ENCODE assay signal across 31 cellular contexts in genomic region chr12:131596115-131596514, GRCh38.
DNase-seq lines count a peak whose midpoint lies in the region; ATAC-seq and TF ChIP-seq lines count a peak whose summit lies in the region.
"Had no signal": no experiment of that assay in that cellular context is flagged by ENCODE, and none has a peak within 500 bp of the region (broad histone marks: within the 10 kb centered on the region; RNA-seq: fewer than 3 reads in every experiment).

No MANE protein-coding gene starts in this region.

- no peak for ATAC-seq in HG02610 (IDR thresholded peaks at IDR 0.05; ENCODE audit: unreplicated experiment)
- ATAC-seq: A549; CD8-positive, alpha-beta T cell had no signal

- no peaks in the 10 kb centered on the region for H3K4me1 ChIP-seq in osteoblast (ENCODE audit: insufficient read depth, low read length)
- H3K4me1 ChIP-seq in prostate gland (replicated peaks), result no peaks in the 10 kb centered on the region
- H3K4me1 ChIP-seq: A549, BE2C, Caco-2 had no signal

- TF ChIP-seq POLR2A in prostate gland (IDR thresholded peaks at IDR 0.05), result no peak

- no peak overlapping the region for H3K27ac Mint-ChIP-seq in chondrocyte (ENCODE audit: unreplicated experiment)
- H3K27ac Mint-ChIP-seq: B cell; CD14-positive monocyte; CD4-positive, alpha-beta T cell; CD8-positive, alpha-beta T cell had no signal

- TF ChIP-seq CTCF in chondrocyte (IDR thresholded peaks at IDR 0.05) (no peak), osteoblast (IDR thresholded peaks at IDR 0.05; ENCODE audit: extremely low read depth, low read depth, low read length) (no peak), prostate gland (IDR thresholded peaks at IDR 0.05) (no peak)

- no peaks in the 10 kb centered on the region for H3K79me2 ChIP-seq in osteoblast (ENCODE audit: insufficient read depth, low read length)

- no peak overlapping the region for H3K27ac ChIP-seq in osteoblast (ENCODE audit: low read depth, low read length)
- H3K27ac ChIP-seq in prostate gland, result no peak overlapping the region
- H3K27ac ChIP-seq: 22Rv1; A549; BLaER1; BLaER1 treated with 17β-estradiol and CSF1 and Interleukin-3, amounts not matched to agents 10 nM and 100 nM; C4-2B had no signal

- H3K27me3 ChIP-seq in osteoblast (ENCODE audit: insufficient read depth, low read length), result no peaks in the 10 kb centered on the region
- no peaks in the 10 kb centered on the region for H3K27me3 ChIP-seq in prostate gland (replicated peaks; ENCODE audit: insufficient read depth)
- H3K27me3 ChIP-seq: BE2C; BLaER1; BLaER1 treated with 17β-estradiol and CSF1 and Interleukin-3, amounts not matched to agents 10 nM and 100 nM had no signal

- DNase-seq in chondrocyte (ENCODE audit: low spot score) (peak; percentile 52), osteoblast (ENCODE audit: insufficient read length, low spot score, missing footprints) (peak; percentile 29), prostate gland (ENCODE audit: low spot score) (no peak)
- DNase-seq: 8988T; ACHN; AML-193; BE2C; C1 segment of cervical spinal cord; Caco-2; Calu3; CD4-positive, alpha-beta memory T cell; CD4-positive, alpha-beta T cell; CD4-positive, CD25-positive, alpha-beta regulatory T cell; CD8-positive, alpha-beta memory T cell; CD8-positive, alpha-beta T cell; COR-L47; DMS 273 treated with DMSO at 0.1 percent for 48 hours; DMS153; DMS53; DMS79; DMS79 treated with DMSO at 0.1 percent for 48 hours; DND-41; EL had no signal

- H3K4me3 ChIP-seq in osteoblast (ENCODE audit: insufficient read depth, low read length) (no peak overlapping the region), prostate gland (no peak overlapping the region)
- H3K4me3 ChIP-seq: A549; BLaER1; BLaER1 treated with 17β-estradiol and CSF1 and Interleukin-3, amounts not matched to agents 10 nM and 100 nM had no signal

- no peaks in the 10 kb centered on the region for H3K36me3 ChIP-seq in osteoblast (ENCODE audit: insufficient read depth, low read length)
- H3K36me3 ChIP-seq in prostate gland, result no peaks in the 10 kb centered on the region
- H3K36me3 ChIP-seq: BE2C; BLaER1; BLaER1 treated with 17β-estradiol and CSF1 and Interleukin-3, amounts not matched to agents 10 nM and 100 nM had no signal

- no peak overlapping the region for H3K4me3 Mint-ChIP-seq in chondrocyte (ENCODE audit: unreplicated experiment)
- H3K4me3 Mint-ChIP-seq: B cell; CD14-positive monocyte; CD4-positive, alpha-beta memory T cell; CD4-positive, alpha-beta T cell; CD4-positive, CD25-positive, alpha-beta regulatory T cell; CD8-positive, alpha-beta memory T cell; CD8-positive, alpha-beta T cell had no signal

- no peak overlapping the region for H3K4me2 ChIP-seq in osteoblast (ENCODE audit: insufficient read depth, low read length)
- H3K4me2 ChIP-seq: A549; BLaER1; BLaER1 treated with 17β-estradiol and CSF1 and Interleukin-3, amounts not matched to agents 10 nM and 100 nM had no signal

- no peaks in the 10 kb centered on the region for H4K20me1 ChIP-seq in osteoblast (ENCODE audit: insufficient read depth, low read length)
- H4K20me1 ChIP-seq: BLaER1; BLaER1 treated with 17β-estradiol and CSF1 and Interleukin-3, amounts not matched to agents 10 nM and 100 nM had no signal

- no peaks in the 10 kb centered on the region for H3K9me3 Mint-ChIP-seq in chondrocyte (ENCODE audit: low read depth)
- H3K9me3 Mint-ChIP-seq: CD4-positive, alpha-beta memory T cell; CD4-positive, alpha-beta T cell; CD8-positive, alpha-beta memory T cell; CD8-positive, alpha-beta T cell had no signal

- no peak overlapping the region for H2AFZ ChIP-seq in osteoblast (ENCODE audit: low read length)

- peaks cover 20% of the 10 kb centered on the region for H3K27me3 Mint-ChIP-seq in chondrocyte (ENCODE audit: low read depth)
- H3K27me3 Mint-ChIP-seq: B cell; CD4-positive, alpha-beta memory T cell; CD4-positive, alpha-beta T cell; CD4-positive, CD25-positive, alpha-beta regulatory T cell had no signal

- H3K36me3 Mint-ChIP-seq in chondrocyte (ENCODE audit: low read depth), result no peaks in the 10 kb centered on the region
- H3K36me3 Mint-ChIP-seq: CD4-positive, alpha-beta memory T cell; CD4-positive, CD25-positive, alpha-beta regulatory T cell; CD8-positive, alpha-beta memory T cell; CD8-positive, alpha-beta T cell had no signal

- H3K4me1 Mint-ChIP-seq in chondrocyte (ENCODE audit: low read depth), result no peaks in the 10 kb centered on the region

- WGBS in prostate gland, result 95% methylated on average over 5 of the region's 5 CpGs

- intact Hi-C loops in prostate gland (cut with DNase I), result no loop called here

- H3K9me3 ChIP-seq in osteoblast (ENCODE audit: low read depth, low read length) (no peaks in the 10 kb centered on the region), prostate gland (no peaks in the 10 kb centered on the region)
- H3K9me3 ChIP-seq: A549, BE2C, BLaER1, Caco-2 had no signal
